Comparison of ENCODE assay signal across 30 cellular contexts in genomic region chr5:179864686-179865085, GRCh38.
"Had no signal": no experiment of that assay in that cellular context is flagged by ENCODE, and none has a peak within 500 bp of the region (broad histone marks: within the 10 kb centered on the region; RNA-seq: fewer than 3 reads in every experiment).

No MANE protein-coding gene starts in this region.

- H3K27ac ChIP-seq: adrenal gland, brain microvascular endothelial cell, epithelial cell of prostate, heart right ventricle, left lung, uterus had no signal

- DNase-seq: activated CD4-positive, alpha-beta memory T cell treated with anti-CD3 and anti-CD28 coated beads for 36 hours; activated CD4-positive, alpha-beta T cell treated with anti-CD3 and anti-CD28 coated beads, Interleukin-2, amount 10 ng/mL, durations not matched to agents 24 days and 14 days; activated CD4-positive, CD25-positive, alpha-beta regulatory T cell treated with anti-CD3 and anti-CD28 coated beads, Interleukin-2, amount 50 U/mL, for 72 hours; activated naive CD4-positive, alpha-beta T cell; activated naive CD8-positive, alpha-beta T cell treated with anti-CD3 and anti-CD28 coated beads for 36 hours; activated T-cell treated with anti-CD3 and anti-CD28 coated beads, Interleukin-2, amount 50 U/mL, for 4 hours; adrenal gland; brain microvascular endothelial cell; central memory CD4-positive, alpha-beta T cell; effector CD4-positive, alpha-beta T cell; esophagus squamous epithelium; foreskin melanocyte; heart right ventricle; kidney glomerular epithelial cell; mesendoderm; retina; small intestine; stimulated activated CD4-positive, alpha-beta T cell treated with anti-CD3 and anti-CD28 coated beads, Interleukin-1b, Interleukin-23, amount 100 ng/mL, for 48 hours; stimulated activated naive CD8-positive, alpha-beta T cell treated with anti-CD3 and anti-CD28 coated beads, Interleukin-15, Interleukin-2, amounts not matched to agents 100 U/mL and 50 U/mL, for 24 hours; T-helper 2 cell; uterus had no signal

- H3K4me3 ChIP-seq: adrenal gland, esophagus squamous epithelium, heart right ventricle, left lung, lung, uterus had no signal

- H3K36me3 Mint-ChIP-seq: natural killer cell treated with Interleukin-12 subunit alpha and Interleukin-12 subunit beta and Interleukin-15 and Interleukin-18, amount 100 ng/mL, for 72 hours had no signal

- H3K36me3 ChIP-seq: uterus had no signal

- H3K4me3 Mint-ChIP-seq: activated CD4-positive, alpha-beta memory T cell treated with anti-CD3 and anti-CD28 coated beads for 36 hours; activated CD4-positive, alpha-beta T cell treated with anti-CD3 and anti-CD28 coated beads, Interleukin-2, amount 10 ng/mL, durations not matched to agents 24 days and 14 days; activated naive CD8-positive, alpha-beta T cell treated with anti-CD3 and anti-CD28 coated beads for 36 hours; activated T-cell treated with anti-CD3 and anti-CD28 coated beads, Interleukin-2, amount 50 U/mL, for 4 hours; dendritic cell treated with granulocyte-macrophage colony-stimulating factor and Interleukin-4, amounts not matched to agents 40 ng/mL and 50 ng/mL, for 4 days; natural killer cell treated with Interleukin-12 subunit alpha and Interleukin-12 subunit beta and Interleukin-15 and Interleukin-18, amount 100 ng/mL, for 72 hours; type B pancreatic cell had no signal

- H3K9me3 ChIP-seq: adrenal gland, esophagus squamous epithelium, uterus had no signal

- H3K27me3 Mint-ChIP-seq: activated CD4-positive, alpha-beta memory T cell treated with anti-CD3 and anti-CD28 coated beads for 36 hours; activated CD4-positive, alpha-beta T cell treated with anti-CD3 and anti-CD28 coated beads, Interleukin-2, amount 10 ng/mL, durations not matched to agents 24 days and 14 days; activated naive CD8-positive, alpha-beta T cell treated with anti-CD3 and anti-CD28 coated beads for 36 hours; dendritic cell treated with granulocyte-macrophage colony-stimulating factor and Interleukin-4, amounts not matched to agents 40 ng/mL and 50 ng/mL, for 4 days; natural killer cell treated with Interleukin-12 subunit alpha and Interleukin-12 subunit beta and Interleukin-15 and Interleukin-18, amount 100 ng/mL, for 72 hours; progenitor cell of endocrine pancreas; type B pancreatic cell had no signal

- H3K27ac Mint-ChIP-seq: activated CD4-positive, alpha-beta memory T cell treated with anti-CD3 and anti-CD28 coated beads for 36 hours; activated CD4-positive, alpha-beta T cell treated with anti-CD3 and anti-CD28 coated beads, Interleukin-2, amount 10 ng/mL, durations not matched to agents 24 days and 14 days; activated naive CD8-positive, alpha-beta T cell treated with anti-CD3 and anti-CD28 coated beads for 36 hours; activated T-helper 2 cell treated with anti-CD3 and anti-CD28 coated beads, Interferon-gamma antibody, Interleukin-2, Interleukin-4, amounts not matched to agents 10 μg/mL and 5 μg/mL and 100 μg/mL, durations not matched to agents 14 hours and 24 hours and 36 hours; dendritic cell treated with granulocyte-macrophage colony-stimulating factor and Interleukin-4, amounts not matched to agents 40 ng/mL and 50 ng/mL, for 4 days; natural killer cell treated with Interleukin-12 subunit alpha and Interleukin-12 subunit beta and Interleukin-15 and Interleukin-18, amount 100 ng/mL, for 72 hours; progenitor cell of endocrine pancreas; type B pancreatic cell had no signal

- H3K9me3 Mint-ChIP-seq: activated CD4-positive, alpha-beta memory T cell treated with anti-CD3 and anti-CD28 coated beads for 36 hours; activated CD4-positive, alpha-beta T cell treated with anti-CD3 and anti-CD28 coated beads, Interleukin-2, amount 10 ng/mL, durations not matched to agents 24 days and 14 days; activated naive CD8-positive, alpha-beta T cell treated with anti-CD3 and anti-CD28 coated beads for 36 hours; activated T-cell treated with anti-CD3 and anti-CD28 coated beads, Interleukin-2, amount 50 U/mL, for 4 hours; activated T-helper 2 cell treated with anti-CD3 and anti-CD28 coated beads, Interferon-gamma antibody, Interleukin-2, Interleukin-4, amounts not matched to agents 10 μg/mL and 5 μg/mL and 100 μg/mL, durations not matched to agents 14 hours and 24 hours and 36 hours; dendritic cell treated with granulocyte-macrophage colony-stimulating factor and Interleukin-4, amounts not matched to agents 40 ng/mL and 50 ng/mL, for 4 days; natural killer cell treated with Interleukin-12 subunit alpha and Interleukin-12 subunit beta and Interleukin-15 and Interleukin-18, amount 100 ng/mL, for 72 hours; type B pancreatic cell had no signal

- H3K4me1 ChIP-seq: uterus had no signal

- H3K27me3 ChIP-seq: adrenal gland, brain microvascular endothelial cell, esophagus squamous epithelium, heart right ventricle, left lung, uterus had no signal

- ATAC-seq: activated T-cell treated with anti-CD3 and anti-CD28 coated beads, Interleukin-2, amount 50 U/mL, for 4 hours; heart right ventricle; left lung; natural killer cell treated with Interleukin-12 subunit alpha and Interleukin-12 subunit beta and Interleukin-15 and Interleukin-18, amount 100 ng/mL, for 72 hours; sciatic nerve; stimulated activated naive CD8-positive, alpha-beta T cell treated with anti-CD3 and anti-CD28 coated beads, Interleukin-15, Interleukin-2, amounts not matched to agents 100 U/mL and 50 U/mL, for 24 hours had no signal
